Comparison of ENCODE assay signal across 2 cellular contexts in genomic region chr2:240319221-240319854, GRCh38.
TF ChIP-seq lines count a peak whose summit lies in the region.

No MANE protein-coding gene starts in this region.

TF ChIP-seq in SK-N-SH, 30 proteins besides CTCF, POLR2A, EP300 and RAD21 (continued from another document):
- TF ChIP-seq, protein P1, sequence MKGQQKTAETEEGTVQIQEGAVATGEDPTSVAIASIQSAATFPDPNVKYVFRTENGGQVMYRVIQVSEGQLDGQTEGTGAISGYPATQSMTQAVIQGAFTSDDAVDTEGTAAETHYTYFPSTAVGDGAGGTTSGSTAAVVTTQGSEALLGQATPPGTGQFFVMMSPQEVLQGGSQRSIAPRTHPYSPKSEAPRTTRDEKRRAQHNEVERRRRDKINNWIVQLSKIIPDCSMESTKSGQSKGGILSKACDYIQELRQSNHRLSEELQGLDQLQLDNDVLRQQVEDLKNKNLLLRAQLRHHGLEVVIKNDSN (IDR thresholded peaks at IDR 0.05; ENCODE audit: borderline replicate concordance, low read depth): no peak
- TF ChIP-seq FOXM1 (IDR thresholded peaks at IDR 0.05; ENCODE audit: low read depth) (no peak), USF2 (IDR thresholded peaks at IDR 0.05; ENCODE audit: borderline replicate concordance, low read depth, low read length) (no peak), JUND (IDR thresholded peaks at IDR 0.05) (no peak), GABPA (IDR thresholded peaks at IDR 0.05; ENCODE audit: low read depth) (no peak), SMC3 (IDR thresholded peaks at IDR 0.05; ENCODE audit: low read depth, low read length) (no peak), ELF1 (IDR thresholded peaks at IDR 0.05) (no peak), RCOR1 (IDR thresholded peaks at IDR 0.05; ENCODE audit: low read length) (no peak), EZH2phosphoT487 (IDR thresholded peaks at IDR 0.05; ENCODE audit: borderline replicate concordance, low read depth) (no peak), TEAD4 (IDR thresholded peaks at IDR 0.05; ENCODE audit: borderline replicate concordance, insufficient read depth) (no peak), IRF3 (IDR thresholded peaks at IDR 0.05; ENCODE audit: low read depth, low read length) (no peak)
- TF ChIP-seq, protein P2, sequence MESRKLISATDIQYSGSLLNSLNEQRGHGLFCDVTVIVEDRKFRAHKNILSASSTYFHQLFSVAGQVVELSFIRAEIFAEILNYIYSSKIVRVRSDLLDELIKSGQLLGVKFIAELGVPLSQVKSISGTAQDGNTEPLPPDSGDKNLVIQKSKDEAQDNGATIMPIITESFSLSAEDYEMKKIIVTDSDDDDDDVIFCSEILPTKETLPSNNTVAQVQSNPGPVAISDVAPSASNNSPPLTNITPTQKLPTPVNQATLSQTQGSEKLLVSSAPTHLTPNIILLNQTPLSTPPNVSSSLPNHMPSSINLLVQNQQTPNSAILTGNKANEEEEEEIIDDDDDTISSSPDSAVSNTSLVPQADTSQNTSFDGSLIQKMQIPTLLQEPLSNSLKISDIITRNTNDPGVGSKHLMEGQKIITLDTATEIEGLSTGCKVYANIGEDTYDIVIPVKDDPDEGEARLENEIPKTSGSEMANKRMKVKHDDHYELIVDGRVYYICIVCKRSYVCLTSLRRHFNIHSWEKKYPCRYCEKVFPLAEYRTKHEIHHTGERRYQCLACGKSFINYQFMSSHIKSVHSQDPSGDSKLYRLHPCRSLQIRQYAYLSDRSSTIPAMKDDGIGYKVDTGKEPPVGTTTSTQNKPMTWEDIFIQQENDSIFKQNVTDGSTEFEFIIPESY (IDR thresholded peaks at IDR 0.05; ENCODE audit: borderline replicate concordance, low read depth): no peak

TF ChIP-seq in SK-N-SH treated with all-trans-retinoic acid at 6 μM for 48 hours, 23 proteins besides CTCF, POLR2A, EP300 and RAD21 (continued from another document):
- TF ChIP-seq ZFP30 (CRISPR knock-in tag; IDR thresholded peaks at IDR 0.05) (no peak), ZNF8 (CRISPR knock-in tag; IDR thresholded peaks at IDR 0.05) (no peak), PPARA (CRISPR knock-in tag; IDR thresholded peaks at IDR 0.05; ENCODE audit: borderline replicate concordance) (no peak), ISL1 (CRISPR knock-in tag; IDR thresholded peaks at IDR 0.05) (no peak), BACH2 (CRISPR knock-in tag; IDR thresholded peaks at IDR 0.05; ENCODE audit: borderline replicate concordance) (no peak), TCF4 (CRISPR knock-in tag; IDR thresholded peaks at IDR 0.05; ENCODE audit: borderline replicate concordance) (no peak), OSR1 (CRISPR knock-in tag; IDR thresholded peaks at IDR 0.05) (no peak), ZNF70 (CRISPR knock-in tag; IDR thresholded peaks at IDR 0.05) (no peak), ZC3H10 (CRISPR knock-in tag; IDR thresholded peaks at IDR 0.05) (no peak), PATZ1 (CRISPR knock-in tag; IDR thresholded peaks at IDR 0.05; ENCODE audit: borderline replicate concordance) (no peak), ARNTL (CRISPR knock-in tag; IDR thresholded peaks at IDR 0.05; ENCODE audit: borderline replicate concordance, low read depth) (no peak)
TF ChIP-seq in SK-N-SH treated with all-trans-retinoic acid at 6 μM for 48 hours: peak in this region for 0.
